Comparison of ENCODE assay signal across 1 cellular context in genomic region chr6:27688014-27688586, GRCh38.
TF ChIP-seq lines count a peak whose summit lies in the region.

No MANE protein-coding gene starts in this region.

TF ChIP-seq in HEK293, 187 proteins besides CTCF, POLR2A, EP300 and RAD21 (continued from another document and continues in another):
- TF ChIP-seq ZNF280C (tag by site-specific recombination; IDR thresholded peaks at IDR 0.05) (no peak), ZNF366 (tag by site-specific recombination; conservative IDR thresholded peaks at IDR 0.05) (peak; percentile 99), ZBTB49 (tag by site-specific recombination; IDR thresholded peaks at IDR 0.05; ENCODE audit: low read depth) (no peak), ZBTB17 (tag by site-specific recombination; IDR thresholded peaks at IDR 0.05) (peak; percentile 75), ZNF629 (tag by site-specific recombination; IDR thresholded peaks at IDR 0.05) (peak; percentile 77), MZF1 (tag by site-specific recombination; IDR thresholded peaks at IDR 0.05; ENCODE audit: borderline replicate concordance) (peak; percentile 88), ZNF777 (tag by site-specific recombination; IDR thresholded peaks at IDR 0.05; ENCODE audit: borderline replicate concordance) (no peak), ZSCAN30 (tag by site-specific recombination; IDR thresholded peaks at IDR 0.05) (peak; percentile 91), YY1 (tag by site-specific recombination; IDR thresholded peaks at IDR 0.05) (no peak), ZNF175 (tag by site-specific recombination; IDR thresholded peaks at IDR 0.05) (no peak), ZNF555 (tag by site-specific recombination; conservative IDR thresholded peaks at IDR 0.05) (no peak), ZNF621 (tag by site-specific recombination; IDR thresholded peaks at IDR 0.05) (no peak), ZNF157 (tag by site-specific recombination; IDR thresholded peaks at IDR 0.05) (no peak), ZNF292 (tag by site-specific recombination; IDR thresholded peaks at IDR 0.05; ENCODE audit: borderline replicate concordance, low read depth) (no peak), ZNF558 (tag by site-specific recombination; IDR thresholded peaks at IDR 0.05) (0 out of 2 replicates have a peak, but pooled peaks have one; percentile 55), BCL11B (tag by site-specific recombination; IDR thresholded peaks at IDR 0.05; ENCODE audit: low read depth) (peak; percentile 83; the same call in 1 of the 2 replicates), ZNF670 (tag by site-specific recombination; IDR thresholded peaks at IDR 0.05; ENCODE audit: low read depth) (no peak), ZNF404 (tag by site-specific recombination; IDR thresholded peaks at IDR 0.05) (no peak), ZBTB6 (tag by site-specific recombination; IDR thresholded peaks at IDR 0.05) (no peak), ZBTB20 (tag by site-specific recombination; IDR thresholded peaks at IDR 0.05) (peak; percentile 6; the same call in 1 of the 2 replicates), TRIM28 (IDR thresholded peaks at IDR 0.05; ENCODE audit: borderline replicate concordance, low read length) (peak; percentile 57; the same call in 1 of the 2 replicates), ZNF549 (tag by site-specific recombination; IDR thresholded peaks at IDR 0.05) (no peak), ZNF768 (tag by site-specific recombination; IDR thresholded peaks at IDR 0.05) (0 out of 2 replicates have a peak, but pooled peaks have one; percentile 6), ZNF48 (tag by site-specific recombination; IDR thresholded peaks at IDR 0.05) (no peak), ZNF624 (tag by site-specific recombination; IDR thresholded peaks at IDR 0.05) (peak; percentile 77), ZBTB1 (tag by site-specific recombination; IDR thresholded peaks at IDR 0.05) (no peak), ZNF202 (tag by site-specific recombination; IDR thresholded peaks at IDR 0.05; ENCODE audit: borderline replicate concordance) (no peak), REPIN1 (tag by site-specific recombination; IDR thresholded peaks at IDR 0.05; ENCODE audit: low read depth) (no peak; the same call in 1 of the 2 replicates), ZNF311 (tag by site-specific recombination; IDR thresholded peaks at IDR 0.05; ENCODE audit: borderline replicate concordance) (no peak), ZNF16 (tag by site-specific recombination; IDR thresholded peaks at IDR 0.05; ENCODE audit: low read depth) (no peak), PRDM6 (tag by site-specific recombination; IDR thresholded peaks at IDR 0.05) (no peak), ZNF211 (tag by site-specific recombination; IDR thresholded peaks at IDR 0.05; ENCODE audit: low read depth) (no peak), ZNF18 (tag by site-specific recombination; IDR thresholded peaks at IDR 0.05) (no peak), PRDM2 (tag by site-specific recombination; IDR thresholded peaks at IDR 0.05; ENCODE audit: borderline replicate concordance) (no peak), ZNF473 (tag by site-specific recombination; IDR thresholded peaks at IDR 0.05) (no peak), ZNF148 (tag by site-specific recombination; IDR thresholded peaks at IDR 0.05; ENCODE audit: borderline replicate concordance) (no peak), ZBTB26 (tag by site-specific recombination; optimal IDR thresholded peaks at IDR 0.05) (peak; percentile 25), ZNF169 (tag by site-specific recombination; IDR thresholded peaks at IDR 0.05) (no peak), ZNF391 (tag by site-specific recombination; IDR thresholded peaks at IDR 0.05; ENCODE audit: borderline replicate concordance, low read depth) (peak; percentile 92; the same call in 1 of the 2 replicates), INSM2 (tag by site-specific recombination; IDR thresholded peaks at IDR 0.05) (peak; percentile 83)
